24 cellular contexts compared by ENCODE assay signal in the genomic region with DNA sequence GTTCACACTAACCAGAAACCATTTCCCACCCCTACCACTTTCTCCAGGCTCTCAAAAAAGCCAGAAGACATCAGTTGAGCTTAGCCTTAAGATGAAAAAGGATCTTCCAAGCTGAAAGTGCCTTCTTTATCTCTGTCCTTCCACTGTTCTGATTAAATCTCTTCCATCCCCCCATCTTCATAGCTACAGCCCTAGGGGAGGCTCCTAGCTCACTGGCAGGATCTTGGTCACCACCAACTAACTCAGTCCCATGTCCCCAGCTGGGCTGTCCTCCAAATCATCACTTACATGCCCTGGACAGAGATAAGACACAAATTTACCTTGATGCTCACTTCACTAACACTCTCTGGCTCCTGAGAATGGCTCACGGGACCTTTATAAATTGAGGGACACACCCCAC. TPM values are rescaled to one million over a fixed set of nuclear protein-coding genes. Genes with fewer than 3 reads are reported as not detected.
DNase-seq lines count a peak whose midpoint lies in the region; ATAC-seq and TF ChIP-seq lines count a peak whose summit lies in the region.
"Had no signal": no experiment of that assay in that cellular context is flagged by ENCODE, and none has a peak within 500 bp of the region (broad histone marks: within the 10 kb centered on the region; RNA-seq: fewer than 3 reads in every experiment).

No MANE protein-coding gene starts in this region.

- H3K4me1 ChIP-seq in naive thymus-derived CD4-positive, alpha-beta T cell (ENCODE audit: control insufficient read depth in 2 of 2, insufficient read depth in 2 of 2, low read length in 2 of 2), result peaks cover 92 to 93% of the 10 kb centered on the region in 2 donors
- H3K4me1 ChIP-seq: foreskin keratinocyte had no signal

- DNase-seq in CD14-positive monocyte (ENCODE audit: low spot score) (no peak), left colon (no peak)
- no peak for DNase-seq in CD4-positive, alpha-beta T cell
- DNase-seq in activated T-cell treated with anti-CD3 and anti-CD28 coated beads, Interleukin-2, amount 50 U/mL, for 72 hours, result no peak
- DNase-seq in naive thymus-derived CD4-positive, alpha-beta T cell, result no peak
- DNase-seq: AML-193, amniotic stem cell, dorsolateral prefrontal cortex, foreskin keratinocyte, hippocampal formation, islet precursor cell, right cardiac atrium, SHP77, transverse colon had no signal

- CTCF ChIA-PET in CD4-positive, alpha-beta T cell (lab: Charles Lee), result interaction anchor here (1.1 to 2.2 kb wide), 5 partner anchors 9 to 57 kb away, joined by 3 to 8 read pairs (median 5); no protein-coding TSS in a partner anchor
- CTCF ChIA-PET in naive thymus-derived CD4-positive, alpha-beta T cell (lab: Charles Lee), result interaction anchor here (1.2 to 20.9 kb wide), 6 partner anchors 9 to 58 kb away, joined by 3 to 430 read pairs (median 6); partner anchors contain the start of gene LCP2

- intact Hi-C loops in CD14-positive monocyte (cut with micrococcal nuclease) (no loop called here), left colon (cut with DNase I, micrococcal nuclease) (no loop called here)
- intact Hi-C loops in CD4-positive, alpha-beta T cell (cut with DNase I, micrococcal nuclease), result loop anchor here in 1 of 2 experiments (1.0 kb wide), 1 partner anchor 8 kb away; no protein-coding TSS in a partner anchor
- intact Hi-C loops in naive thymus-derived CD4-positive, alpha-beta T cell (cut with micrococcal nuclease), result no loop called here

- H3K27me3 ChIP-seq in CD4-positive, alpha-beta T cell (ENCODE audit: control insufficient read depth, insufficient read depth, low read length), result no peaks in the 10 kb centered on the region
- H3K27me3 ChIP-seq in naive thymus-derived CD4-positive, alpha-beta T cell (ENCODE audit: control insufficient read depth in 2 of 2, insufficient read depth in 2 of 2, low read length in 2 of 2), result no peaks in the 10 kb centered on the region
- H3K27me3 ChIP-seq: cardiac muscle cell, dorsolateral prefrontal cortex, foreskin keratinocyte, transverse colon had no signal

- H3K4me3 Mint-ChIP-seq in CD14-positive monocyte, result no peak overlapping the region
- H3K4me3 Mint-ChIP-seq in CD4-positive, alpha-beta T cell, result peak overlapping the region; percentile 12
- peak overlapping the region; percentile 36 to 64 for H3K4me3 Mint-ChIP-seq in activated T-cell treated with anti-CD3 and anti-CD28 coated beads, Interleukin-2, amount 50 U/mL, for 72 hours
- peak overlapping the region; percentile 67 to 100 (median 76) for H3K4me3 Mint-ChIP-seq in naive thymus-derived CD4-positive, alpha-beta T cell
- H3K4me3 Mint-ChIP-seq: GM23338; stimulated activated memory B cell treated with anti-CD40 and anti-IgM and Interleukin-4, amounts not matched to agents 10 μg/mL and 1 μg/mL and 100 μg/mL, for 72 hours; WTC11 had no signal

- H3K27ac ChIP-seq in CD4-positive, alpha-beta T cell (ENCODE audit: low read depth, low read length), result peak overlapping the region; percentile 92
- H3K27ac ChIP-seq in naive thymus-derived CD4-positive, alpha-beta T cell (ENCODE audit: low read depth, low read length), result peak overlapping the region; percentile 75
- H3K27ac ChIP-seq: cardiac muscle cell, dorsolateral prefrontal cortex, foreskin keratinocyte, transverse colon had no signal

- ATAC-seq in CD4-positive, alpha-beta T cell (ENCODE audit: poor library complexity), result no peak
- no peak for ATAC-seq in activated T-cell treated with anti-CD3 and anti-CD28 coated beads, Interleukin-2, amount 50 U/mL, for 72 hours (replicated peaks in 1 of 2)
- ATAC-seq in naive thymus-derived CD4-positive, alpha-beta T cell, result no peak
- ATAC-seq in left colon (no peak), GM21528 (IDR thresholded peaks at IDR 0.05; ENCODE audit: low FRiP score, unreplicated experiment) (no peak), HG03432 (IDR thresholded peaks at IDR 0.05; ENCODE audit: unreplicated experiment) (no peak)
- ATAC-seq: foreskin keratinocyte; GM23338; right cardiac atrium; stimulated activated memory B cell treated with anti-CD40 and anti-IgM and Interleukin-4, amounts not matched to agents 10 μg/mL and 1 μg/mL and 100 μg/mL, for 72 hours; WTC11 had no signal

- POLR2A ChIA-PET in CD4-positive, alpha-beta T cell (lab: Charles Lee), result interaction anchor here (0.8 to 4.4 kb wide), 12 partner anchors 9 to 55 kb away, joined by 3 to 84 read pairs (median 8); partner anchors contain the start of gene LCP2
- POLR2A ChIA-PET in naive thymus-derived CD4-positive, alpha-beta T cell (lab: Charles Lee), result interaction anchor here (1.3 to 39.5 kb wide), 6 partner anchors 10 to 47 kb away, joined by 5 to 1119 read pairs (median 15); partner anchors contain the start of gene LCP2

- H3K36me3 Mint-ChIP-seq in CD14-positive monocyte, result peaks cover 80 to 91% of the 10 kb centered on the region in 2 donors
- H3K36me3 Mint-ChIP-seq in CD4-positive, alpha-beta T cell (ENCODE audit: low read depth), result peaks cover 92% of the 10 kb centered on the region
- H3K36me3 Mint-ChIP-seq in activated T-cell treated with anti-CD3 and anti-CD28 coated beads, Interleukin-2, amount 50 U/mL, for 72 hours (ENCODE audit: insufficient read depth in 2 of 2), result peaks cover 22 to 48% of the 10 kb centered on the region in 2 donors
- peaks cover 24 to 72% (median 63%) of the 10 kb centered on the region in 5 donors for H3K36me3 Mint-ChIP-seq in naive thymus-derived CD4-positive, alpha-beta T cell

- peaks cover 26 to 65% (median 46%) of the 10 kb centered on the region in 3 experiments for H3K36me3 ChIP-seq in naive thymus-derived CD4-positive, alpha-beta T cell (ENCODE audit: control insufficient read depth in 2 of 3, insufficient read depth in 3 of 3, low read length in 3 of 3)
- H3K36me3 ChIP-seq: cardiac muscle cell, transverse colon had no signal

- H3K27me3 Mint-ChIP-seq in CD14-positive monocyte (ENCODE audit: low read depth in 3 of 3), result peaks cover 0 to 2% (median 0%) of the 10 kb centered on the region in 3 donors
- no peaks in the 10 kb centered on the region for H3K27me3 Mint-ChIP-seq in CD4-positive, alpha-beta T cell
- H3K27me3 Mint-ChIP-seq in activated T-cell treated with anti-CD3 and anti-CD28 coated beads, Interleukin-2, amount 50 U/mL, for 72 hours (ENCODE audit: low read depth), result no peaks in the 10 kb centered on the region
- H3K27me3 Mint-ChIP-seq in naive thymus-derived CD4-positive, alpha-beta T cell, result peaks cover 0 to 2% (median 0%) of the 10 kb centered on the region in 5 donors
- H3K27me3 Mint-ChIP-seq: stimulated activated memory B cell treated with anti-CD40 and anti-IgM and Interleukin-4, amounts not matched to agents 10 μg/mL and 1 μg/mL and 100 μg/mL, for 72 hours had no signal

- H3K27ac Mint-ChIP-seq in CD14-positive monocyte, result peak overlapping the region in 5 of 7 donors; percentile 55 to 88 (median 79)
- peak overlapping the region; percentile 96 for H3K27ac Mint-ChIP-seq in CD4-positive, alpha-beta T cell
- H3K27ac Mint-ChIP-seq in activated T-cell treated with anti-CD3 and anti-CD28 coated beads, Interleukin-2, amount 50 U/mL, for 72 hours, result peak overlapping the region; percentile 14
- H3K27ac Mint-ChIP-seq in naive thymus-derived CD4-positive, alpha-beta T cell, result peak overlapping the region; percentile 82 to 98 (median 93)
- H3K27ac Mint-ChIP-seq: GM23338; stimulated activated memory B cell treated with anti-CD40 and anti-IgM and Interleukin-4, amounts not matched to agents 10 μg/mL and 1 μg/mL and 100 μg/mL, for 72 hours; WTC11 had no signal

- no peak for TF ChIP-seq CTCF in CD14-positive monocyte (IDR thresholded peaks at IDR 0.05)
- TF ChIP-seq CTCF in CD4-positive, alpha-beta T cell (IDR thresholded peaks at IDR 0.05), result no peak

- no peaks in the 10 kb centered on the region for H3K9me3 ChIP-seq in CD4-positive, alpha-beta T cell (ENCODE audit: control insufficient read depth, low read length)
- H3K9me3 ChIP-seq in naive thymus-derived CD4-positive, alpha-beta T cell (ENCODE audit: control insufficient read depth in 2 of 3, low read length in 3 of 3), result no peaks in the 10 kb centered on the region
- H3K9me3 ChIP-seq: transverse colon had no signal

- H3K4me3 ChIP-seq in naive thymus-derived CD4-positive, alpha-beta T cell (ENCODE audit: low read length), result peak overlapping the region; percentile 15
- H3K4me3 ChIP-seq: cardiac muscle cell, dorsolateral prefrontal cortex, GM23338, transverse colon had no signal

- no peaks in the 10 kb centered on the region for H3K9me3 Mint-ChIP-seq in CD14-positive monocyte
- H3K9me3 Mint-ChIP-seq in CD4-positive, alpha-beta T cell, result no peaks in the 10 kb centered on the region
- H3K9me3 Mint-ChIP-seq in activated T-cell treated with anti-CD3 and anti-CD28 coated beads, Interleukin-2, amount 50 U/mL, for 72 hours, result no peaks in the 10 kb centered on the region
- peaks cover 0 to 5% (median 0%) of the 10 kb centered on the region in 11 donors for H3K9me3 Mint-ChIP-seq in naive thymus-derived CD4-positive, alpha-beta T cell

- peaks cover 90% of the 10 kb centered on the region for H3K4me1 Mint-ChIP-seq in CD14-positive monocyte
- H3K4me1 Mint-ChIP-seq in CD4-positive, alpha-beta T cell (ENCODE audit: low read depth), result peaks cover 94% of the 10 kb centered on the region
- H3K4me1 Mint-ChIP-seq in activated T-cell treated with anti-CD3 and anti-CD28 coated beads, Interleukin-2, amount 50 U/mL, for 72 hours (ENCODE audit: low read depth), result peaks cover 96% of the 10 kb centered on the region
- H3K4me1 Mint-ChIP-seq in naive thymus-derived CD4-positive, alpha-beta T cell, result peaks cover 91 to 100% (median 98%) of the 10 kb centered on the region in 7 donors

RNA-seq across cellular contexts. Expression of gene LCP2, which starts 14.3 kb away (rescaled TPM):
- 10 to 100 TPM; 52.0 to 89.5 TPM for polyA plus RNA-seq in CD14-positive monocyte
- total RNA-seq in CD4-positive, alpha-beta T cell, result 100 to 1,000 TPM; 154 to 155 TPM
- total RNA-seq in activated T-cell treated with anti-CD3 and anti-CD28 coated beads, Interleukin-2, amount 50 U/mL, for 72 hours, result 100 to 1,000 TPM; 162 to 190 TPM
- total RNA-seq in naive thymus-derived CD4-positive, alpha-beta T cell, result 100 to 1,000 TPM; 291 to 414 (median 306) TPM
- 100 to 1,000 TPM; 189 to 295 TPM for polyA plus RNA-seq in naive thymus-derived CD4-positive, alpha-beta T cell
- total RNA-seq in left colon, result 10 to 100 TPM in 1 of 2 donors, 1 to 10 TPM in 1; 5.9 to 15.5 TPM
- total RNA-seq: cardiac muscle cell, epithelial cell of proximal tubule, foreskin keratinocyte, G401, osteocyte had no signal
- polyA plus RNA-seq: cardiac muscle cell, foreskin keratinocyte had no signal

RNA-seq across cellular contexts. Expression of gene C5orf58, which starts 50.5 kb away (rescaled TPM):
- polyA plus RNA-seq in CD14-positive monocyte, result under 1 TPM in 1 of 2 donors, not detected in 1; 0.46 TPM
- not detected for total RNA-seq in CD4-positive, alpha-beta T cell
- total RNA-seq in activated T-cell treated with anti-CD3 and anti-CD28 coated beads, Interleukin-2, amount 50 U/mL, for 72 hours, result not detected
- total RNA-seq in naive thymus-derived CD4-positive, alpha-beta T cell, result not detected
- polyA plus RNA-seq in naive thymus-derived CD4-positive, alpha-beta T cell, result 1 to 10 TPM; 1.6 to 2.0 TPM
- not detected for total RNA-seq in left colon
- total RNA-seq: cardiac muscle cell, epithelial cell of proximal tubule, foreskin keratinocyte, G401, lung microvascular endothelial cell, osteocyte had no signal
- polyA plus RNA-seq: cardiac muscle cell, foreskin keratinocyte had no signal

Comparison
In these comparisons a context has a peak if more than half of its experiments do, and no peak if none do; other contexts are left out.
1. H3K27ac Mint-ChIP-seq: peak in every context shown above with its lines; median percentile 96 in CD4-positive, alpha-beta T cell; 93 in naive thymus-derived CD4-positive, alpha-beta T cell; 79 in CD14-positive monocyte; 14 in activated T-cell treated with anti-CD3 and anti-CD28 coated beads, Interleukin-2, amount 50 U/mL, for 72 hours.
2. H3K4me3 Mint-ChIP-seq: peak in CD4-positive, alpha-beta T cell (single experiment), activated T-cell treated with anti-CD3 and anti-CD28 coated beads, Interleukin-2, amount 50 U/mL, for 72 hours (2 of 2) and naive thymus-derived CD4-positive, alpha-beta T cell (10 of 10); none in CD14-positive monocyte (0 of 2).
3. RNA of gene LCP2, which starts 14.3 kb away (total RNA-seq): 291 to 414 TPM in naive thymus-derived CD4-positive, alpha-beta T cell, 162 to 190 TPM in activated T-cell treated with anti-CD3 and anti-CD28 coated beads, Interleukin-2, amount 50 U/mL, for 72 hours and 154 to 155 TPM in CD4-positive, alpha-beta T cell; 5.9 to 15.5 TPM in left colon; every median in the first group is over 4 times any median in the second.